In genomic region chr19:39898858-39899257, GRCh38 we compare ENCODE assay signal across 6 cellular contexts. TPM values are rescaled to one million over a fixed set of nuclear protein-coding genes. Genes with fewer than 3 reads are reported as not detected.
DNase-seq lines count a peak whose midpoint lies in the region; ATAC-seq and TF ChIP-seq lines count a peak whose summit lies in the region.
"Not testable (repeated sequence)": the region's sequence is repeated elsewhere in the genome, so short reads cannot be mapped to it uniquely, and the experiment has no call there.

No MANE protein-coding gene starts in this region.

- not testable (repeated sequence) for H3K18ac ChIP-seq in trophoblast cell (ENCODE audit: low read length)

- not testable (repeated sequence) for H3K79me2 ChIP-seq in OCI-LY7 (ENCODE audit: insufficient read depth, low read depth, low read length); trophoblast cell (ENCODE audit: control insufficient read depth, insufficient read depth, low read length, poor library complexity)

- not testable (repeated sequence) for DNase-seq in Calu3; activated CD8-positive, alpha-beta T cell treated with anti-CD3 and anti-CD28 coated beads, Interleukin-2, amount 10 ng/mL, durations not matched to agents 7 days and 5 days; activated naive CD8-positive, alpha-beta T cell treated with anti-CD3 and anti-CD28 coated beads, Interleukin-2, amount 50 U/mL, for 24 hours; trophoblast cell
- DNase-seq in OCI-LY7 (ENCODE audit: low spot score) (peak; percentile 14), left kidney (ENCODE audit: low read depth, low spot score) (peak; percentile 14)

- not testable (repeated sequence) for H2BK120ac ChIP-seq in trophoblast cell (ENCODE audit: insufficient read depth, low read length, poor library complexity)

- H3K4me3 ChIP-seq in OCI-LY7 (ENCODE audit: low read depth, low read length, poor library complexity, severe bottlenecking); trophoblast cell (ENCODE audit: low read depth, low read length): not testable (repeated sequence)

- H3K23ac ChIP-seq in trophoblast cell (ENCODE audit: low read length): not testable (repeated sequence)

- H2BK12ac ChIP-seq in trophoblast cell (ENCODE audit: low read length): not testable (repeated sequence)

- H3K36me3 ChIP-seq in OCI-LY7 (ENCODE audit: insufficient read depth, low read length); trophoblast cell (ENCODE audit: control insufficient read depth in 1 of 2, insufficient read depth in 2 of 2, low read length in 2 of 2): not testable (repeated sequence)

- H3K27me3 Mint-ChIP-seq in Calu3 (ENCODE audit: unreplicated experiment); activated CD8-positive, alpha-beta T cell treated with anti-CD3 and anti-CD28 coated beads, Interleukin-2, amount 10 ng/mL, durations not matched to agents 7 days and 5 days (ENCODE audit: low read depth); activated naive CD8-positive, alpha-beta T cell treated with anti-CD3 and anti-CD28 coated beads, Interleukin-2, amount 50 U/mL, for 24 hours: not testable (repeated sequence)

- not testable (repeated sequence) for H3K4me2 ChIP-seq in OCI-LY7 (ENCODE audit: low read length); trophoblast cell (ENCODE audit: low read length)

- WGBS in trophoblast cell (ENCODE audit: extremely low coverage, insufficient coverage, insufficient read length): no CpG with 5 or more reads among the region's 6 CpGs

- H3K4ac ChIP-seq in trophoblast cell (ENCODE audit: low read depth, low read length): not testable (repeated sequence)

- H3K9me2 ChIP-seq in OCI-LY7 (ENCODE audit: insufficient read depth, low read length): not testable (repeated sequence)

- H4K8ac ChIP-seq in trophoblast cell (ENCODE audit: low read depth, low read length): not testable (repeated sequence)

- H3K79me1 ChIP-seq in trophoblast cell (ENCODE audit: low read length): not testable (repeated sequence)

- BruUV-seq in Calu3 (replicated peaks; lab: Mats Ljungman, UMichigan); OCI-LY7 (replicated peaks; lab: Mats Ljungman, UMichigan): not testable (repeated sequence)

- peak overlapping the region; percentile 52 for H3K9ac ChIP-seq in trophoblast cell (ENCODE audit: low read length)

- H4K91ac ChIP-seq in trophoblast cell (ENCODE audit: low read depth, low read length): not testable (repeated sequence)

- H2AFZ ChIP-seq in OCI-LY7 (ENCODE audit: low read length); trophoblast cell (ENCODE audit: insufficient read depth, low read length, poor library complexity): not testable (repeated sequence)

- not testable (repeated sequence) for ATAC-seq in activated CD8-positive, alpha-beta T cell treated with anti-CD3 and anti-CD28 coated beads, Interleukin-2, amount 10 ng/mL, durations not matched to agents 7 days and 5 days; activated naive CD8-positive, alpha-beta T cell treated with anti-CD3 and anti-CD28 coated beads, Interleukin-2, amount 50 U/mL, for 24 hours

- not testable (repeated sequence) for H2BK5ac ChIP-seq in trophoblast cell (ENCODE audit: low read depth, low read length, poor library complexity)

- H3K9me3 ChIP-seq in OCI-LY7 (ENCODE audit: low read length); trophoblast cell (ENCODE audit: insufficient read depth, low read depth, low read length): not testable (repeated sequence)

- POLR2A ChIA-PET in OCI-LY7 (lab: Charles Lee); activated CD8-positive, alpha-beta T cell treated with anti-CD3 and anti-CD28 coated beads, Interleukin-2, amount 10 ng/mL, durations not matched to agents 7 days and 5 days (lab: Charles Lee): not testable (repeated sequence)

- H3K4me1 Mint-ChIP-seq in Calu3 (ENCODE audit: low read depth, unreplicated experiment); activated CD8-positive, alpha-beta T cell treated with anti-CD3 and anti-CD28 coated beads, Interleukin-2, amount 10 ng/mL, durations not matched to agents 7 days and 5 days (ENCODE audit: low read depth); activated naive CD8-positive, alpha-beta T cell treated with anti-CD3 and anti-CD28 coated beads, Interleukin-2, amount 50 U/mL, for 24 hours: not testable (repeated sequence)

- intact Hi-C loops in Calu3 (cut with micrococcal nuclease; ENCODE audit: unreplicated experiment); OCI-LY7 (cut with micrococcal nuclease; ENCODE audit: unreplicated experiment): not testable (repeated sequence)

- not testable (repeated sequence) for H2AK5ac ChIP-seq in trophoblast cell (ENCODE audit: low read length)

- H3K9me3 Mint-ChIP-seq in Calu3 (ENCODE audit: low read depth, unreplicated experiment); activated CD8-positive, alpha-beta T cell treated with anti-CD3 and anti-CD28 coated beads, Interleukin-2, amount 10 ng/mL, durations not matched to agents 7 days and 5 days (ENCODE audit: insufficient read depth); activated naive CD8-positive, alpha-beta T cell treated with anti-CD3 and anti-CD28 coated beads, Interleukin-2, amount 50 U/mL, for 24 hours: not testable (repeated sequence)

- TF ChIP-seq CTCF in Calu3 (IDR thresholded peaks at IDR 0.05; ENCODE audit: unreplicated experiment); OCI-LY7 (conservative IDR thresholded peaks at IDR 0.05; ENCODE audit: low read length): not testable (repeated sequence)

- H3K36me3 Mint-ChIP-seq in Calu3 (ENCODE audit: insufficient read depth, unreplicated experiment); activated CD8-positive, alpha-beta T cell treated with anti-CD3 and anti-CD28 coated beads, Interleukin-2, amount 10 ng/mL, durations not matched to agents 7 days and 5 days (ENCODE audit: low read depth); activated naive CD8-positive, alpha-beta T cell treated with anti-CD3 and anti-CD28 coated beads, Interleukin-2, amount 50 U/mL, for 24 hours (ENCODE audit: low read depth): not testable (repeated sequence)

- H3K27me3 ChIP-seq in trophoblast cell (ENCODE audit: insufficient read depth, low read length): not testable (repeated sequence)

- peak overlapping the region; percentile 66 for H3K27ac Mint-ChIP-seq in Calu3 (ENCODE audit: unreplicated experiment)
- H3K27ac Mint-ChIP-seq in activated CD8-positive, alpha-beta T cell treated with anti-CD3 and anti-CD28 coated beads, Interleukin-2, amount 10 ng/mL, durations not matched to agents 7 days and 5 days: peak overlapping the region; percentile 26
- H3K27ac Mint-ChIP-seq in activated naive CD8-positive, alpha-beta T cell treated with anti-CD3 and anti-CD28 coated beads, Interleukin-2, amount 50 U/mL, for 24 hours: peak overlapping the region; percentile 50

- H3K27ac ChIP-seq in OCI-LY7 (ENCODE audit: low read depth, low read length, poor library complexity, severe bottlenecking); trophoblast cell (ENCODE audit: low read depth, low read length): not testable (repeated sequence)

- H4K20me1 ChIP-seq in OCI-LY7 (ENCODE audit: insufficient read depth, low read length): not testable (repeated sequence)

- not testable (repeated sequence) for H3K4me3 Mint-ChIP-seq in Calu3 (ENCODE audit: low read depth, unreplicated experiment); activated CD8-positive, alpha-beta T cell treated with anti-CD3 and anti-CD28 coated beads, Interleukin-2, amount 10 ng/mL, durations not matched to agents 7 days and 5 days; activated naive CD8-positive, alpha-beta T cell treated with anti-CD3 and anti-CD28 coated beads, Interleukin-2, amount 50 U/mL, for 24 hours

- H3K14ac ChIP-seq in trophoblast cell (ENCODE audit: low read length): not testable (repeated sequence)

- not testable (repeated sequence) for H4K12ac ChIP-seq in trophoblast cell (ENCODE audit: low read depth, low read length)

- CTCF ChIA-PET in Calu3 (lab: Charles Lee); OCI-LY7 (lab: Charles Lee; ENCODE audit: unreplicated experiment); activated CD8-positive, alpha-beta T cell treated with anti-CD3 and anti-CD28 coated beads, Interleukin-2, amount 10 ng/mL, durations not matched to agents 7 days and 5 days (lab: Charles Lee): not testable (repeated sequence)

- not testable (repeated sequence) for H3K4me1 ChIP-seq in OCI-LY7 (ENCODE audit: insufficient read depth, low read length, poor library complexity, severe bottlenecking); trophoblast cell (ENCODE audit: control insufficient read depth in 1 of 2, insufficient read depth in 2 of 2, low read length in 2 of 2)

RNA-seq across cellular contexts. Expression of gene FCGBP, which starts 35.6 kb away (rescaled TPM):
- total RNA-seq in Calu3 (2022): 3.7 and 5.3 TPM in 2 replicates
- total RNA-seq in OCI-LY7 (2014; rRNA removed; shearing (Covaris generic)): 0.21 and 0.41 TPM in 2 replicates
- 1.1 and 1.7 TPM in 2 replicates for total RNA-seq in OCI-LY7 (2022)
- total RNA-seq in activated CD8-positive, alpha-beta T cell treated with anti-CD3 and anti-CD28 coated beads, Interleukin-2, amount 10 ng/mL, durations not matched to agents 7 days and 5 days: 1 to 10 TPM; 5.8 to 6.2 TPM
- polyA plus RNA-seq in trophoblast cell (2013): 0.04 and 0.06 TPM in 2 replicates

RNA-seq across cellular contexts. Expression of gene FBL, which starts 52.7 kb away (rescaled TPM):
- 641 and 724 TPM in 2 replicates for total RNA-seq in Calu3 (2022)
- 305 and 336 TPM in 2 replicates for total RNA-seq in OCI-LY7 (2014; rRNA removed; shearing (Covaris generic))
- 365 and 376 TPM in 2 replicates for total RNA-seq in OCI-LY7 (2022)
- 100 to 1,000 TPM; 385 to 399 TPM for total RNA-seq in activated CD8-positive, alpha-beta T cell treated with anti-CD3 and anti-CD28 coated beads, Interleukin-2, amount 10 ng/mL, durations not matched to agents 7 days and 5 days
- 183 and 189 TPM in 2 replicates for polyA plus RNA-seq in trophoblast cell (2013)
